In the genomic region with DNA sequence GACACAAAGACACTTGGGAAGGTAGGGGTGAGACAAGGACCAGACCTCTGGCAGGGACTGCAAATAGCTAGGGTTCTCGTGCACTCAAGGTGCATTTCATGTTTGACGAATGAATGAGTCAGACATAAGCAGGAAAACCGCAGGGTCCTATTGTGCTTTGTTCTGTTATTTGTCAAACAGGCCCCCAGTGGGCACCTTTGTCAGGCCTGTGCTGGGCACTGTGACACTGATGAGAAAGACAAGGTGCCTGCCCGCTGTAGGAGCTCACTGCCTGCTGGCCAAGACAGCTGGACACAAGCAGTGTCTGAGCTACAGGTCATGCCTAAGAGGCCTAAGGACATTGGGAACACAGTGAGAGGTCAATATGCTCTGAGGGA, we compare ENCODE assay signal across 1 cellular context.
TF ChIP-seq lines count a peak whose summit lies in the region.

No MANE protein-coding gene starts in this region.

TF ChIP-seq in SK-N-SH treated with all-trans-retinoic acid at 6 μM for 48 hours, 23 proteins besides CTCF, POLR2A, EP300 and RAD21 (continued from another document):
- TF ChIP-seq, protein P1, sequence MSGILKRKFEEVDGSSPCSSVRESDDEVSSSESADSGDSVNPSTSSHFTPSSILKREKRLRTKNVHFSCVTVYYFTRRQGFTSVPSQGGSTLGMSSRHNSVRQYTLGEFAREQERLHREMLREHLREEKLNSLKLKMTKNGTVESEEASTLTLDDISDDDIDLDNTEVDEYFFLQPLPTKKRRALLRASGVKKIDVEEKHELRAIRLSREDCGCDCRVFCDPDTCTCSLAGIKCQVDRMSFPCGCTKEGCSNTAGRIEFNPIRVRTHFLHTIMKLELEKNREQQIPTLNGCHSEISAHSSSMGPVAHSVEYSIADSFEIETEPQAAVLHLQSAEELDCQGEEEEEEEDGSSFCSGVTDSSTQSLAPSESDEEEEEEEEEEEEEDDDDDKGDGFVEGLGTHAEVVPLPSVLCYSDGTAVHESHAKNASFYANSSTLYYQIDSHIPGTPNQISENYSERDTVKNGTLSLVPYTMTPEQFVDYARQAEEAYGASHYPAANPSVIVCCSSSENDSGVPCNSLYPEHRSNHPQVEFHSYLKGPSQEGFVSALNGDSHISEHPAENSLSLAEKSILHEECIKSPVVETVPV (CRISPR knock-in tag; IDR thresholded peaks at IDR 0.05), result no peak
- TF ChIP-seq SNAI2 (CRISPR knock-in tag; IDR thresholded peaks at IDR 0.05) (no peak), ZNF8 (CRISPR knock-in tag; IDR thresholded peaks at IDR 0.05) (no peak), ZFP30 (CRISPR knock-in tag; IDR thresholded peaks at IDR 0.05) (no peak), TOX (CRISPR knock-in tag; IDR thresholded peaks at IDR 0.05; ENCODE audit: borderline replicate concordance) (no peak), ISL1 (CRISPR knock-in tag; IDR thresholded peaks at IDR 0.05) (no peak), ARNTL (CRISPR knock-in tag; IDR thresholded peaks at IDR 0.05; ENCODE audit: borderline replicate concordance, low read depth) (no peak)
